ENCODE assay signal across 1 cellular context in the genomic region with DNA sequence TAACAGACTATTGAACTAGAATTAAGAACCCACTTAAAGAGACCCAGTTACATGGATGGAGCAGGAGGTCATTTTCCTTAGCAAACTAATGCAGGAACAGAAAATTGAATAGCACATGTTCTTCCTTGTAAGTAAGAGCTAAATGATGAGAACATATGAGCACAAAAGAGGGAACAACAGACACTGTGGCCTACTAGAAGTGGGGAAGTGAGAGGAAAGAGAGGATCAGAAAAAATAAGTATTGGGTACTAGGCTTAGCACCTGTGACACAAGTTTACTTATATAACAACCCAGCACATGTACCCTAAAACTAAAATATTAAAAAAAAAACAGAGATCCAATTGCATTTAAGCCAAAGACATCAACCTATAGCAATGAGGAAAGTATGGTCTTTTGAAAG.
TF ChIP-seq lines count a peak whose summit lies in the region.

No MANE protein-coding gene starts in this region.

TF ChIP-seq in HepG2, 621 proteins besides CTCF, POLR2A, EP300 and RAD21 (continued from another document):
- TF ChIP-seq, protein P1, sequence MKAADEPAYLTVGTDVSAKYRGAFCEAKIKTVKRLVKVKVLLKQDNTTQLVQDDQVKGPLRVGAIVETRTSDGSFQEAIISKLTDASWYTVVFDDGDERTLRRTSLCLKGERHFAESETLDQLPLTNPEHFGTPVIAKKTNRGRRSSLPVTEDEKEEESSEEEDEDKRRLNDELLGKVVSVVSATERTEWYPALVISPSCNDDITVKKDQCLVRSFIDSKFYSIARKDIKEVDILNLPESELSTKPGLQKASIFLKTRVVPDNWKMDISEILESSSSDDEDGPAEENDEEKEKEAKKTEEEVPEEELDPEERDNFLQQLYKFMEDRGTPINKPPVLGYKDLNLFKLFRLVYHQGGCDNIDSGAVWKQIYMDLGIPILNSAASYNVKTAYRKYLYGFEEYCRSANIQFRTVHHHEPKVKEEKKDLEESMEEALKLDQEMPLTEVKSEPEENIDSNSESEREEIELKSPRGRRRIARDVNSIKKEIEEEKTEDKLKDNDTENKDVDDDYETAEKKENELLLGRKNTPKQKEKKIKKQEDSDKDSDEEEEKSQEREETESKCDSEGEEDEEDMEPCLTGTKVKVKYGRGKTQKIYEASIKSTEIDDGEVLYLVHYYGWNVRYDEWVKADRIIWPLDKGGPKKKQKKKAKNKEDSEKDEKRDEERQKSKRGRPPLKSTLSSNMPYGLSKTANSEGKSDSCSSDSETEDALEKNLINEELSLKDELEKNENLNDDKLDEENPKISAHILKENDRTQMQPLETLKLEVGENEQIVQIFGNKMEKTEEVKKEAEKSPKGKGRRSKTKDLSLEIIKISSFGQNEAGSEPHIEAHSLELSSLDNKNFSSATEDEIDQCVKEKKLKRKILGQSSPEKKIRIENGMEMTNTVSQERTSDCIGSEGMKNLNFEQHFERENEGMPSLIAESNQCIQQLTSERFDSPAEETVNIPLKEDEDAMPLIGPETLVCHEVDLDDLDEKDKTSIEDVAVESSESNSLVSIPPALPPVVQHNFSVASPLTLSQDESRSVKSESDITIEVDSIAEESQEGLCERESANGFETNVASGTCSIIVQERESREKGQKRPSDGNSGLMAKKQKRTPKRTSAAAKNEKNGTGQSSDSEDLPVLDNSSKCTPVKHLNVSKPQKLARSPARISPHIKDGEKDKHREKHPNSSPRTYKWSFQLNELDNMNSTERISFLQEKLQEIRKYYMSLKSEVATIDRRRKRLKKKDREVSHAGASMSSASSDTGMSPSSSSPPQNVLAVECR (CRISPR knock-in tag; IDR thresholded peaks at IDR 0.05; ENCODE audit: borderline replicate concordance) = no peak
- no peak for TF ChIP-seq FOXA1 (IDR thresholded peaks at IDR 0.05)
- no peak for TF ChIP-seq FOXA1 (CRISPR knock-in tag; IDR thresholded peaks at IDR 0.05)
- TF ChIP-seq SALL1 (CRISPR knock-in tag; IDR thresholded peaks at IDR 0.05) = no peak
- no peak for TF ChIP-seq ZNF33A (CRISPR knock-in tag; IDR thresholded peaks at IDR 0.05; ENCODE audit: borderline replicate concordance)
- TF ChIP-seq RORA (CRISPR knock-in tag; IDR thresholded peaks at IDR 0.05) = no peak
- TF ChIP-seq ZFP1 (CRISPR knock-in tag; IDR thresholded peaks at IDR 0.05) = no peak
- TF ChIP-seq ZNF772 (CRISPR knock-in tag; IDR thresholded peaks at IDR 0.05) = no peak
- TF ChIP-seq, protein P2, sequence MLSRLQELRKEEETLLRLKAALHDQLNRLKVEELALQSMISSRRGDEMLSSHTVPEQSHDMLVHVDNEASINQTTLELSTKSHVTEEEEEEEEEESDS (CRISPR knock-in tag; IDR thresholded peaks at IDR 0.05; ENCODE audit: borderline replicate concordance) = no peak
